In the genomic region with DNA sequence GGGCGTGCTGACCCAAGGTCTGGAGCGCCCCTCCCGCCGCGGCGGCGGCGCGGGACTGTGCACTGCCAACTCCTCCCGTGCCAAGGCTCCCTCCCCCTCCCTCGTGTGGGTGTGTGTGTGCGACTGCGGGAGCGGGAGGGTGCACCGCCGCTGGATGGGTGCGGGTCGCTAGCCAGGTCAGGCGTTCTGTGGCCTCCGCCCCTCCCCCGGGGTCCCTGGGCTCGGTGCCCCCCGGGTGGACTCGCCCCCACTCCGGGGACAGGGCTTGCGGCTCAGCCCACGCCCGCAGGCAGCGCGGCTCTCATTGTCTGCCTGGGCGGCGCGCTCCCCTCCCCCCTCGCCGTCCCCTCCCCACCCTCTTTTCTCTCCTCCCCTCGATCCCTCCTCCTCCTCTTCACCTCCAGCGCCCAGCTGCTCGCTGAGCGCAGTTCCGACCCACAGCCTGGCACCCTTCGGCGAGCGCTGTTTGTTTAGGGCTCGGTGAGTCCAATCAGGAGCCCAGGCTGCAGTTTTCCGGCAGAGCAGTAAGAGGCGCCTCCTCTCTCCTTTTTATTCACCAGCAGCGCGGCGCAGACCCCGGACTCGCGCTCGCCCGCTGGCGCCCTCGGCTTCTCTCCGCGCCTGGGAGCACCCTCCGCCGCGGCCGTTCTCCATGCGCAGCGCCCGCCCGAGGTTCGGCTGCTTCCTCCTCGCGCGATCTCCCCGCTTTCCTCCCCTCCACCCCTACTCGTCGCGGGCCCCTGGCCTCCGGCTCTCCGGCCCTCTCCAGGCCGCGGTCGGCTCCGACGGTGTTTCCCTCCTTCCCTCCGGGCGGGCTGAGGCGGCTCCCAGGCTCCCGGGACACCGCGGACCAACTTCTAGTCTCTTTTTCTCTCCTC, we compare ENCODE assay signal across 9 cellular contexts. TPM values are rescaled to one million over a fixed set of nuclear protein-coding genes. Genes with fewer than 3 reads are reported as not detected.
A peak's percentile ranks its signal among the peaks of the same experiment; 100 is the strongest.
DNase-seq lines count a peak whose midpoint lies in the region; ATAC-seq, FAIRE-seq and TF ChIP-seq lines count a peak whose summit lies in the region.
"Had no signal": no experiment of that assay in that cellular context is flagged by ENCODE, and none has a peak within 500 bp of the region (broad histone marks: within the 10 kb centered on the region; RNA-seq: fewer than 3 reads in every experiment).

A gene (plus strand): TSS at position 579 of the 878 bp plus-strand sequence. CDS start 1,556 bp downstream, outside the sequence.

- no peaks in the 10 kb centered on the region for H3K9me3 Mint-ChIP-seq in activated T-cell treated with anti-CD3 and anti-CD28 coated beads, Interleukin-2, amount 50 U/mL, for 4 hours

- TF ChIP-seq EP300 in neural cell (conservative IDR thresholded peaks at IDR 0.05; ENCODE audit: poor library complexity, severe bottlenecking), result no peak

- peak within 1 kb of the TSS; percentile 17 for H3K9ac ChIP-seq in neural cell (ENCODE audit: low read length)

- peak within 1 kb of the TSS; percentile 83 for H3K4me3 Mint-ChIP-seq in activated T-cell treated with anti-CD3 and anti-CD28 coated beads, Interleukin-2, amount 50 U/mL, for 4 hours

- no peaks in the 10 kb centered on the region for H4K20me1 ChIP-seq in neural cell (ENCODE audit: insufficient read depth)

- H3K36me3 Mint-ChIP-seq in activated T-cell treated with anti-CD3 and anti-CD28 coated beads, Interleukin-2, amount 50 U/mL, for 4 hours (ENCODE audit: insufficient read depth), result no peaks in the 10 kb centered on the region

- peaks cover 75% of the 10 kb centered on the region for H3K27me3 Mint-ChIP-seq in activated T-cell treated with anti-CD3 and anti-CD28 coated beads, Interleukin-2, amount 50 U/mL, for 4 hours (ENCODE audit: low read depth)

- DNase-seq in D721Med (ENCODE audit: insufficient read length, low spot score) (peak; percentile 46), HFF-Myc (ENCODE audit: extremely low read depth, low read depth) (peak; percentile 21), NCI-H524 (lab: John Stamatoyannopoulos, UW) (peak; percentile 84 to 88), fibroblast of villous mesenchyme (ENCODE audit: low read depth) (peak; percentile 93), globus pallidus (ENCODE audit: low spot score) (no peak)
- DNase-seq in activated T-cell treated with anti-CD3 and anti-CD28 coated beads, Interleukin-2, amount 50 U/mL, for 4 hours, result no peak

- peak within 1 kb of the TSS; percentile 59 for H3K4me3 ChIP-seq in HFF-Myc (replicated peaks; ENCODE audit: low read depth, low read length)
- peak within 1 kb of the TSS; percentile 88 for H3K4me3 ChIP-seq in fibroblast of villous mesenchyme (ENCODE audit: low read depth, low read length)
- peak within 1 kb of the TSS; percentile 65 for H3K4me3 ChIP-seq in neural cell (ENCODE audit: low read length)

- TF ChIP-seq CTCF in D721Med (IDR thresholded peaks at IDR 0.05; ENCODE audit: insufficient read depth, missing control alignments), result peak; percentile 53
- TF ChIP-seq CTCF in HFF-Myc (IDR thresholded peaks at IDR 0.05; ENCODE audit: low read depth, low read length, missing control alignments), result peak; percentile 33
- peak; percentile 49 for TF ChIP-seq CTCF in fibroblast of villous mesenchyme (IDR thresholded peaks at IDR 0.05; ENCODE audit: insufficient read depth, low read depth, low read length)
- TF ChIP-seq CTCF in neural cell (IDR thresholded peaks at IDR 0.05; ENCODE audit: poor library complexity, severe bottlenecking), result peak; percentile 68

- H3K79me2 ChIP-seq in neural cell (replicated peaks; ENCODE audit: insufficient read depth, low read length), result no peaks in the 10 kb centered on the region

- peaks cover 14% of the 10 kb centered on the region for H3K4me1 Mint-ChIP-seq in activated T-cell treated with anti-CD3 and anti-CD28 coated beads, Interleukin-2, amount 50 U/mL, for 4 hours (ENCODE audit: low read depth)

- no peak within 1 kb of the TSS for H2AFZ ChIP-seq in neural cell (ENCODE audit: low read depth, low read length)

- H3K36me3 ChIP-seq in neural cell (ENCODE audit: insufficient read depth, low read length), result no peaks in the 10 kb centered on the region

- no peak for FAIRE-seq in D721Med (lab: Jason Lieb, UNC)

- H3K9me3 ChIP-seq in neural cell (ENCODE audit: low read length), result no peaks in the 10 kb centered on the region

- no peak within 1 kb of the TSS for H3K27ac ChIP-seq in neural cell (ENCODE audit: low read length)

- H3K27me3 ChIP-seq in neural cell (ENCODE audit: insufficient read depth, low read depth, low read length), result peaks cover 97% of the 10 kb centered on the region

- TF ChIP-seq RAD21 in neural cell (conservative IDR thresholded peaks at IDR 0.05), result peak; percentile 70

- H3K4me2 ChIP-seq in neural cell (ENCODE audit: low read length), result peak within 1 kb of the TSS; percentile 76

- H3K9me2 ChIP-seq in neural cell (ENCODE audit: insufficient read depth, low read length), result no peaks in the 10 kb centered on the region

- no peaks in the 10 kb centered on the region for H3F3A ChIP-seq in neural cell (ENCODE audit: insufficient read depth, low read length, poor library complexity, severe bottlenecking)

- ATAC-seq in activated T-cell treated with anti-CD3 and anti-CD28 coated beads, Interleukin-2, amount 50 U/mL, for 4 hours, result peak; percentile 64 to 66
- ATAC-seq in HG03196 (IDR thresholded peaks at IDR 0.05; ENCODE audit: unreplicated experiment), result no peak

TF ChIP-seq in neural cell, 6 proteins besides CTCF, POLR2A, EP300 and RAD21:
- TF ChIP-seq POLR2AphosphoS5 (IDR thresholded peaks at IDR 0.05), result no peak
- peak; percentile 63 for TF ChIP-seq SMC3 (conservative IDR thresholded peaks at IDR 0.05; ENCODE audit: poor library complexity)

RNA-seq across cellular contexts. Expression of the gene that starts here (rescaled TPM):
- under 1 TPM; 0.08 to 0.21 (median 0.14) TPM for total RNA-seq in activated T-cell treated with anti-CD3 and anti-CD28 coated beads, Interleukin-2, amount 50 U/mL, for 4 hours
- total RNA-seq in fibroblast of villous mesenchyme, result 5.2 and 8.7 TPM in 2 replicates
- polyA plus RNA-seq in neural cell, result not detected in 2 replicates
- polyA minus RNA-seq in neural cell, result not detected in 2 replicates
- total RNA-seq: activated CD8-positive, alpha-beta memory T cell treated with anti-CD3 and anti-CD28 coated beads for 36 hours had no signal

Comparison
In these comparisons a context has a peak if more than half of its experiments do, and no peak if none do; other contexts are left out.
1. Peak in ATAC-seq in activated T-cell treated with anti-CD3 and anti-CD28 coated beads, Interleukin-2, amount 50 U/mL, for 4 hours; RNA of the gene not detected or under 1 TPM.
2. DNase-seq: peak in D721Med (single experiment), HFF-Myc (single experiment), NCI-H524 (2 of 2) and fibroblast of villous mesenchyme (single experiment); none in activated T-cell treated with anti-CD3 and anti-CD28 coated beads, Interleukin-2, amount 50 U/mL, for 4 hours (single experiment) and globus pallidus (single experiment).
3. Peak in every context shown above with its lines, with median percentiles within 50 percentile points of each other: CTCF ChIP-seq and H3K4me3 ChIP-seq.